Comparison of ENCODE assay signal across 8 cellular contexts in genomic region chr5:157917909-157918809, GRCh38. TPM values are rescaled to one million over a fixed set of nuclear protein-coding genes. Genes with fewer than 3 reads are reported as not detected.
A peak's percentile ranks its signal among the peaks of the same experiment; 100 is the strongest.
DNase-seq lines count a peak whose midpoint lies in the region; ATAC-seq and TF ChIP-seq lines count a peak whose summit lies in the region.

No MANE protein-coding gene starts in this region.

- TF ChIP-seq CTCF in GM13976 (IDR thresholded peaks at IDR 0.05; ENCODE audit: borderline replicate concordance, control extremely low read depth, extremely low read depth, insufficient read depth, missing control alignments) (no peak), cardiac muscle cell (IDR thresholded peaks at IDR 0.05; ENCODE audit: low read depth, low read length) (peak; percentile 71), sigmoid colon (IDR thresholded peaks at IDR 0.05) (peak in 2 of 4 experiments; percentile 30 to 40)

- peak overlapping the region; percentile 16 for H2AFZ ChIP-seq in ACC112 (ENCODE audit: low read length, unreplicated experiment)

- intact Hi-C loops in sigmoid colon (cut with DNase I) = loop anchor here (5.0 kb wide), 1 partner anchor 61 kb away; the partner anchor contains the start of gene CLINT1

- DNase-seq in GM13976 (ENCODE audit: low spot score) (peak; percentile 54), SHP77 (lab: John Stamatoyannopoulos, UW) (peak; percentile 40 to 62), cardiac muscle cell (ENCODE audit: low read depth in 1 of 2, low spot score in 1 of 2) (peak; percentile 61 to 88), sigmoid colon (peak; percentile 68)
- DNase-seq in activated gamma-delta T cell treated with anti-CD3 and anti-CD28 coated beads, Interleukin-2, amount 50 U/mL, for 16 hours (ENCODE audit: low read depth) = peak; percentile 20

- H3K79me2 ChIP-seq in ACC112 (ENCODE audit: control insufficient read depth, insufficient read depth, low read length, unreplicated experiment) = no peaks in the 10 kb centered on the region

- H3K4me1 ChIP-seq in ACC112 (ENCODE audit: control insufficient read depth, insufficient read depth, low read length, unreplicated experiment) = peaks cover 16% of the 10 kb centered on the region
- peaks cover 7% of the 10 kb centered on the region for H3K4me1 ChIP-seq in cardiac muscle cell (ENCODE audit: low read depth)
- peaks cover 0 to 41% (median 25%) of the 10 kb centered on the region in 4 donors for H3K4me1 ChIP-seq in sigmoid colon

- 22 to 65% methylated on average over 8 of the region's 8 CpGs for WGBS in sigmoid colon, 2 donors

- TF ChIP-seq POLR2A in sigmoid colon (IDR thresholded peaks at IDR 0.05) = no peak

- no peak overlapping the region for H3K4me3 ChIP-seq in ACC112 (ENCODE audit: low read depth, low read length)
- no peak overlapping the region for H3K4me3 ChIP-seq in cardiac muscle cell
- H3K4me3 ChIP-seq in sigmoid colon = no peak overlapping the region

- in situ Hi-C loops in GM13976 (cut with MboI; ENCODE audit: low sequenced_read_pairs, unreplicated experiment) = no loop called here

- H3K9me3 ChIP-seq in cardiac muscle cell (ENCODE audit: low read depth) = no peaks in the 10 kb centered on the region
- no peaks in the 10 kb centered on the region for H3K9me3 ChIP-seq in sigmoid colon

- peak overlapping the region; percentile 4; the same call in 1 of the 2 replicates for H3K27ac ChIP-seq in ACC112 (ENCODE audit: low read depth, low read length)
- no peak overlapping the region for H3K27ac ChIP-seq in cardiac muscle cell
- H3K27ac ChIP-seq in sigmoid colon = peak overlapping the region in 3 of 4 donors; percentile 15 to 81 (median 27)

- H3K27me3 ChIP-seq in ACC112 (ENCODE audit: insufficient read depth, low read length) = no peaks in the 10 kb centered on the region
- no peaks in the 10 kb centered on the region for H3K27me3 ChIP-seq in cardiac muscle cell
- H3K27me3 ChIP-seq in sigmoid colon = no peaks in the 10 kb centered on the region

- ATAC-seq in HG03571 (IDR thresholded peaks at IDR 0.05; ENCODE audit: unreplicated experiment) (peak; percentile 39), HG03025 (IDR thresholded peaks at IDR 0.05; ENCODE audit: low FRiP score, unreplicated experiment) (no peak)

- H3K36me3 ChIP-seq in ACC112 (ENCODE audit: insufficient read depth, low read length) (no peaks in the 10 kb centered on the region), cardiac muscle cell (no peaks in the 10 kb centered on the region), sigmoid colon (no peaks in the 10 kb centered on the region)

- no peak for TF ChIP-seq EP300 in sigmoid colon (IDR thresholded peaks at IDR 0.05)

RNA-seq across cellular contexts. Expression of gene CLINT1, which starts 59.2 kb away (rescaled TPM):
- total RNA-seq in cardiac muscle cell (47.0 and 56.2 TPM in 2 replicates), sigmoid colon (100 to 1,000 TPM in 3 of 4 donors, 10 to 100 TPM in 1; 88.1 to 171 (median 109) TPM)
- polyA plus RNA-seq in cardiac muscle cell (51.7 and 56.7 TPM in 2 replicates), sigmoid colon (10 to 100 TPM; 40.2 to 64.1 (median 53.6) TPM)

Comparison
In these comparisons a context has a peak if more than half of its experiments do, and no peak if none do; other contexts are left out.
1. DNase-seq: peak in every context shown above with its lines; median percentile 74 in cardiac muscle cell; 68 in sigmoid colon; 54 in GM13976; 51 in SHP77; 20 in activated gamma-delta T cell treated with anti-CD3 and anti-CD28 coated beads, Interleukin-2, amount 50 U/mL, for 16 hours.